ENCODE assay signal across 13 cellular contexts in genomic region chr18:74995404-74995737, GRCh38.
A peak's percentile ranks its signal among the peaks of the same experiment; 100 is the strongest.
DNase-seq lines count a peak whose midpoint lies in the region; ATAC-seq, FAIRE-seq and TF ChIP-seq lines count a peak whose summit lies in the region.
"Had no signal": no experiment of that assay in that cellular context is flagged by ENCODE, and none has a peak within 500 bp of the region (broad histone marks: within the 10 kb centered on the region; RNA-seq: fewer than 3 reads in every experiment).

No MANE protein-coding gene starts in this region.

- peak overlapping the region; percentile 84 for H3K27ac Mint-ChIP-seq in activated T-helper 17 cell treated with anti-CD3 and anti-CD28 coated beads, Interleukin-2, amount 50 U/mL, for 72 hours

- H3K9me3 ChIP-seq in A673 (ENCODE audit: low read depth, low read length, poor library complexity, severe bottlenecking) (no peaks in the 10 kb centered on the region), lower lobe of right lung (no peaks in the 10 kb centered on the region), vagina (no peaks in the 10 kb centered on the region), SJCRH30 (replicated peaks) (no peaks in the 10 kb centered on the region)
- H3K9me3 ChIP-seq: BLaER1, esophagus squamous epithelium had no signal

- intact Hi-C loops in A673 (cut with micrococcal nuclease; ENCODE audit: unreplicated experiment), result loop anchor here (5.0 kb wide), 1 partner anchor 212 kb away; the partner anchor contains the start of gene PTGR3
- intact Hi-C loops in lower lobe of right lung (cut with DNase I), result no loop called here
- intact Hi-C loops in vagina (cut with DNase I), result no loop called here

- H3K9me3 Mint-ChIP-seq in activated T-helper 17 cell treated with anti-CD3 and anti-CD28 coated beads, Interleukin-2, amount 50 U/mL, for 72 hours, result peaks cover 3% of the 10 kb centered on the region

- DNase-seq in A673 (ENCODE audit: low spot score) (no peak), GM19239 (ENCODE audit: insufficient read length, low spot score) (no peak), lower lobe of right lung (no peak), vagina (ENCODE audit: extremely low spot score in 2 of 2) (no peak), SJCRH30 (no peak), MV-4-11 (lab: John Stamatoyannopoulos, UW) (no peak)
- DNase-seq: esophagus squamous epithelium; stimulated activated naive CD4-positive, alpha-beta T cell had no signal

- H3K4me3 ChIP-seq in A673 (ENCODE audit: low read depth, low read length, poor library complexity, severe bottlenecking), result peak overlapping the region; percentile 18
- no peak overlapping the region for H3K4me3 ChIP-seq in lower lobe of right lung
- no peak overlapping the region for H3K4me3 ChIP-seq in vagina
- H3K4me3 ChIP-seq in SJCRH30, result no peak overlapping the region
- H3K4me3 ChIP-seq: BLaER1 had no signal

- H3K27me3 Mint-ChIP-seq in activated T-helper 17 cell treated with anti-CD3 and anti-CD28 coated beads, Interleukin-2, amount 50 U/mL, for 72 hours, result no peaks in the 10 kb centered on the region

- peak overlapping the region; percentile 70 for H3K4me3 Mint-ChIP-seq in activated T-helper 17 cell treated with anti-CD3 and anti-CD28 coated beads, Interleukin-2, amount 50 U/mL, for 72 hours

- POLR2A ChIA-PET in A673 (lab: Charles Lee; ENCODE audit: low non-redundant PET), result interaction anchor here (1.0 kb wide), 1 partner anchor 10 kb away, joined by 3 read pairs; no protein-coding TSS in a partner anchor

- TF ChIP-seq POLR2A in GM18505 (IDR thresholded peaks at IDR 0.05; ENCODE audit: borderline replicate concordance, extremely low read depth, insufficient read depth, insufficient read length) (no peak), vagina (IDR thresholded peaks at IDR 0.05) (no peak)

- CTCF ChIA-PET in A673 (lab: Charles Lee), result no interaction called here

- H3K27ac ChIP-seq in A673 (ENCODE audit: low read depth, low read length, poor library complexity, severe bottlenecking) (peak overlapping the region; percentile 87), lower lobe of right lung (peak overlapping the region; percentile 39), vagina (no peak overlapping the region), SJCRH30 (no peak overlapping the region)
- H3K27ac ChIP-seq: BLaER1, KMS-11 had no signal

- no peak for ATAC-seq in activated T-helper 17 cell treated with anti-CD3 and anti-CD28 coated beads, Interleukin-2, amount 50 U/mL, for 72 hours (replicated peaks)
- no peak for ATAC-seq in lower lobe of right lung
- ATAC-seq in GM18505 (IDR thresholded peaks at IDR 0.05; ENCODE audit: unreplicated experiment), result no peak

- H3K36me3 ChIP-seq in A673 (ENCODE audit: insufficient read depth, low read length, poor library complexity, severe bottlenecking) (no peaks in the 10 kb centered on the region), lower lobe of right lung (no peaks in the 10 kb centered on the region), vagina (no peaks in the 10 kb centered on the region), SJCRH30 (no peaks in the 10 kb centered on the region)
- H3K36me3 ChIP-seq: BLaER1, esophagus squamous epithelium had no signal

- TSS peak; percentile 84 for BruUV-seq in A673 (replicated peaks; lab: Mats Ljungman, UMichigan)

- H3K4me1 Mint-ChIP-seq in activated T-helper 17 cell treated with anti-CD3 and anti-CD28 coated beads, Interleukin-2, amount 50 U/mL, for 72 hours, result peaks cover 31% of the 10 kb centered on the region

- H3K27me3 ChIP-seq in A673 (replicated peaks; ENCODE audit: insufficient read depth, low read depth, low read length, poor library complexity) (no peaks in the 10 kb centered on the region), lower lobe of right lung (ENCODE audit: low read depth) (no peaks in the 10 kb centered on the region), vagina (no peaks in the 10 kb centered on the region), SJCRH30 (no peaks in the 10 kb centered on the region)
- H3K27me3 ChIP-seq: BLaER1, esophagus squamous epithelium had no signal

- FAIRE-seq in GM19239 (lab: Jason Lieb, UNC), result peak; percentile 18
- FAIRE-seq: G401.6 had no signal

- H3K36me3 Mint-ChIP-seq in activated T-helper 17 cell treated with anti-CD3 and anti-CD28 coated beads, Interleukin-2, amount 50 U/mL, for 72 hours (ENCODE audit: low read depth), result peaks cover 12% of the 10 kb centered on the region

- H3K4me1 ChIP-seq in A673 (ENCODE audit: insufficient read depth, low read length, poor library complexity, severe bottlenecking), result peaks cover 64% of the 10 kb centered on the region
- H3K4me1 ChIP-seq in lower lobe of right lung, result peaks cover 10% of the 10 kb centered on the region
- H3K4me1 ChIP-seq in vagina, result no peaks in the 10 kb centered on the region
- H3K4me1 ChIP-seq in SJCRH30, result no peaks in the 10 kb centered on the region

- TF ChIP-seq CTCF in A673 (conservative IDR thresholded peaks at IDR 0.05; ENCODE audit: low read depth, low read length) (no peak), lower lobe of right lung (IDR thresholded peaks at IDR 0.05) (no peak), vagina (IDR thresholded peaks at IDR 0.05) (no peak)

Comparison
In these comparisons a context has a peak if more than half of its experiments do, and no peak if none do; other contexts are left out.
1. H3K27ac ChIP-seq: peak in A673 (single experiment) and lower lobe of right lung (single experiment); none in vagina (single experiment) and SJCRH30 (single experiment).